Comparison of ENCODE assay signal across 16 cellular contexts in genomic region chr7:158781976-158782637, GRCh38. TPM values are rescaled to one million over a fixed set of nuclear protein-coding genes. Genes with fewer than 3 reads are reported as not detected.
DNase-seq lines count a peak whose midpoint lies in the region; TF ChIP-seq lines count a peak whose summit lies in the region.
"Had no signal": no experiment of that assay in that cellular context is flagged by ENCODE, and none has a peak within 500 bp of the region (broad histone marks: within the 10 kb centered on the region; RNA-seq: fewer than 3 reads in every experiment).

No MANE protein-coding gene starts in this region.

- H3K9me3 ChIP-seq in ascending aorta = no peaks in the 10 kb centered on the region
- H3K9me3 ChIP-seq in muscle layer of duodenum (ENCODE audit: control insufficient read depth in 1 of 2, low read length in 2 of 2) = no peaks in the 10 kb centered on the region
- H3K9me3 ChIP-seq in tibial artery = no peaks in the 10 kb centered on the region
- H3K9me3 ChIP-seq in Peyer's patch = no peaks in the 10 kb centered on the region

- no peak for DNase-seq in ascending aorta (ENCODE audit: low spot score in 2 of 2)
- no peak for DNase-seq in coronary artery (ENCODE audit: low spot score)
- DNase-seq in tibial artery = no peak
- no peak for DNase-seq in HCEC 1CT
- no peak for DNase-seq in Peyer's patch
- DNase-seq in NCI-H82 (lab: John Stamatoyannopoulos, UW) = no peak
- DNase-seq: DND-41, GDM1, NCI-H1105, NCI-H187, NCI-H446 treated with DMSO at 0.1 percent for 48 hours, NCI-H748 treated with DMSO at 0.1 percent for 48 hours had no signal

- H3K27me3 ChIP-seq in ascending aorta = no peaks in the 10 kb centered on the region
- no peaks in the 10 kb centered on the region for H3K27me3 ChIP-seq in muscle layer of duodenum (ENCODE audit: low read depth, low read length)
- H3K27me3 ChIP-seq in tibial artery = no peaks in the 10 kb centered on the region
- no peaks in the 10 kb centered on the region for H3K27me3 ChIP-seq in Peyer's patch

- TF ChIP-seq CTCF in ascending aorta (IDR thresholded peaks at IDR 0.05) (no peak), coronary artery (IDR thresholded peaks at IDR 0.05) (no peak), tibial artery (IDR thresholded peaks at IDR 0.05) (no peak), Peyer's patch (IDR thresholded peaks at IDR 0.05) (no peak)

- H3K36me3 ChIP-seq in ascending aorta = peaks cover 11 to 22% of the 10 kb centered on the region in 2 donors
- peaks cover 11 to 30% of the 10 kb centered on the region in 2 donors for H3K36me3 ChIP-seq in muscle layer of duodenum (ENCODE audit: control insufficient read depth in 1 of 2, insufficient read depth in 2 of 2, low read length in 2 of 2)
- peaks cover 21 to 58% (median 30%) of the 10 kb centered on the region in 3 donors for H3K36me3 ChIP-seq in tibial artery
- H3K36me3 ChIP-seq in Peyer's patch = peaks cover 0 to 48% (median 0%) of the 10 kb centered on the region in 3 donors

- H3K4me3 ChIP-seq in ascending aorta = no peak overlapping the region
- no peak overlapping the region for H3K4me3 ChIP-seq in coronary artery
- H3K4me3 ChIP-seq in muscle layer of duodenum (ENCODE audit: low read depth in 1 of 2, low read length in 2 of 2) = no peak overlapping the region
- no peak overlapping the region for H3K4me3 ChIP-seq in tibial artery
- H3K4me3 ChIP-seq in Peyer's patch = no peak overlapping the region
- H3K4me3 ChIP-seq: GM23338, PC-9 had no signal

- no peak for TF ChIP-seq POLR2A in Peyer's patch (IDR thresholded peaks at IDR 0.05)

- intact Hi-C loops in ascending aorta (cut with DNase I) = loop anchor here (1.0 to 2.0 kb wide), 4 partner anchors 21 to 195 kb away; partner anchors contain the start of gene DYNC2I1
- intact Hi-C loops in tibial artery (cut with DNase I; ENCODE audit: low total_unique reads) = loop anchor here (5.0 kb wide), 1 partner anchor 45 kb away; the partner anchor contains the start of gene ESYT2

- H3K4me1 ChIP-seq in ascending aorta (peaks cover 8 to 54% of the 10 kb centered on the region in 2 donors), muscle layer of duodenum (ENCODE audit: control insufficient read depth in 1 of 2, insufficient read depth in 2 of 2, low read length in 2 of 2) (peaks cover 6 to 33% of the 10 kb centered on the region in 2 donors), tibial artery (peaks cover 0 to 70% (median 35%) of the 10 kb centered on the region in 4 donors), Peyer's patch (peaks cover 0 to 22% (median 0%) of the 10 kb centered on the region in 4 donors)

- H3K27ac ChIP-seq in ascending aorta (peak overlapping the region; percentile 87 to 88), coronary artery (peak overlapping the region; percentile 88 to 91), muscle layer of duodenum (ENCODE audit: low read length) (peak overlapping the region; percentile 81), tibial artery (peak overlapping the region; percentile 75 to 80), Peyer's patch (no peak overlapping the region)
- H3K27ac ChIP-seq: KMS-11 had no signal

RNA-seq across cellular contexts. Expression of gene ESYT2, which starts 47.2 kb away (rescaled TPM):
- 102 TPM for total RNA-seq in ascending aorta
- total RNA-seq in Peyer's patch = 100 to 1,000 TPM in 1 of 4 donors, 10 to 100 TPM in 3; 53.6 to 137 (median 71.0) TPM

Comparison
In these comparisons a context has a peak if more than half of its experiments do, and no peak if none do; other contexts are left out.
1. H3K27ac ChIP-seq: peak in ascending aorta (2 of 2), coronary artery (2 of 2), muscle layer of duodenum (single experiment) and tibial artery (2 of 2); none in Peyer's patch (0 of 4).